Comparison of ENCODE assay signal across 1 cellular context in genomic region chr1:151255381-151255780, GRCh38.
TF ChIP-seq lines count a peak whose summit lies in the region.

No MANE protein-coding gene starts in this region.

TF ChIP-seq in H1, 55 proteins besides CTCF, POLR2A, EP300 and RAD21:
- no peak for TF ChIP-seq NANOG (IDR thresholded peaks at IDR 0.05; ENCODE audit: insufficient read depth, low read depth, low read length, poor library complexity, severe bottlenecking)
- no peak for TF ChIP-seq KDM4A (IDR thresholded peaks at IDR 0.05; ENCODE audit: low read depth, low read length, severe bottlenecking)
- no peak for TF ChIP-seq SP1 (IDR thresholded peaks at IDR 0.05; ENCODE audit: low read depth, low read length)
- TF ChIP-seq, protein P1, sequence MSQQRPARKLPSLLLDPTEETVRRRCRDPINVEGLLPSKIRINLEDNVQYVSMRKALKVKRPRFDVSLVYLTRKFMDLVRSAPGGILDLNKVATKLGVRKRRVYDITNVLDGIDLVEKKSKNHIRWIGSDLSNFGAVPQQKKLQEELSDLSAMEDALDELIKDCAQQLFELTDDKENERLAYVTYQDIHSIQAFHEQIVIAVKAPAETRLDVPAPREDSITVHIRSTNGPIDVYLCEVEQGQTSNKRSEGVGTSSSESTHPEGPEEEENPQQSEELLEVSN (IDR thresholded peaks at IDR 0.05), result no peak
- TF ChIP-seq TCF12 (IDR thresholded peaks at IDR 0.05; ENCODE audit: low read depth, low read length), result no peak
- no peak for TF ChIP-seq KDM5A (IDR thresholded peaks at IDR 0.05; ENCODE audit: low read length)
- TF ChIP-seq GTF2F1 (IDR thresholded peaks at IDR 0.05; ENCODE audit: borderline replicate concordance, low read depth, low read length), result no peak
- no peak for TF ChIP-seq SUZ12 (IDR thresholded peaks at IDR 0.05; ENCODE audit: low read length)
- no peak for TF ChIP-seq SIRT6 (IDR thresholded peaks at IDR 0.05; ENCODE audit: low read length)
- no peak for TF ChIP-seq SIN3A (conservative IDR thresholded peaks at IDR 0.05 in 1 of 2, IDR thresholded peaks at IDR 0.05 in 1 of 2; ENCODE audit: low read depth in 1 of 2, low read length in 2 of 2)
- no peak for TF ChIP-seq TAF1 (IDR thresholded peaks at IDR 0.05; ENCODE audit: low read depth, low read length)
- TF ChIP-seq TAF7 (optimal IDR thresholded peaks at IDR 0.05; ENCODE audit: borderline replicate concordance, low read depth, low read length), result no peak
- no peak for TF ChIP-seq BCL11A (IDR thresholded peaks at IDR 0.05; ENCODE audit: low read depth in 2 of 2, low read length in 2 of 2)
- no peak for TF ChIP-seq SP4 (IDR thresholded peaks at IDR 0.05; ENCODE audit: low read length)
- TF ChIP-seq CREB1 (IDR thresholded peaks at IDR 0.05), result no peak
- no peak for TF ChIP-seq CHD2 (IDR thresholded peaks at IDR 0.05; ENCODE audit: low read length)
- TF ChIP-seq CTBP2 (IDR thresholded peaks at IDR 0.05; ENCODE audit: borderline replicate concordance, insufficient read depth, insufficient read length, low read length), result no peak
- TF ChIP-seq CHD7 (IDR thresholded peaks at IDR 0.05; ENCODE audit: insufficient replicate concordance, low read length), result no peak
